In the genomic region with DNA sequence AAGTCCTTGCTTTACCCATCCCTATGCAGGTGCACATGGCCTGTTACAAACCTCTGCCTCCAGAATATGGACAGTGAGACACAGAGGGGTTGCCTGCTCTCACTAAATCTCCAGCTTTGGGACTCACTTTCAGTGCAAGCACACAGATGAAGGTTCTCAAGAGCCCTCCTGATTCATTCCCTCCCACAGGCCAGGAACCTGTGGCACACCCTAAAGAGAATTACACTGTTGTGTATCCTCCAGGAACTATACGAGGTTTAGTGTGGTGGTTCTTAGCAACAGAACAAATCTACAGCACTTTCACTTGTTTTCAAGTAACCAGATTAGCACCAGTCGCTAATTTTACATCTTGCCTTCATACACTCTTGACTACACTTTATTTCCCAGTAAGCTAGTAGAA, we compare ENCODE assay signal across 22 cellular contexts.
"Had no signal": no experiment of that assay in that cellular context is flagged by ENCODE, and none has a peak within 500 bp of the region (broad histone marks: within the 10 kb centered on the region; RNA-seq: fewer than 3 reads in every experiment).

No MANE protein-coding gene starts in this region.

- H3K9me3 ChIP-seq: SK-N-SH had no signal

- H3K4me3 Mint-ChIP-seq: IgD-negative memory B cell had no signal

- H3K36me3 Mint-ChIP-seq: IgD-negative memory B cell had no signal

- H3K27ac Mint-ChIP-seq: IgD-negative memory B cell had no signal

- ATAC-seq: K562 had no signal

- H3K4me1 Mint-ChIP-seq: IgD-negative memory B cell had no signal

- DNase-seq: Kasumi-1, MM.1S, NCI-H1092 treated with DMSO at 0.1 percent for 48 hours, NCI-H1436, NCI-H187, NCI-H2029, NCI-H2081 treated with DMSO at 0.1 percent for 48 hours, NCI-H2171, NCI-H226, NCI-H446, NCI-H510A, NCI-H524 treated with DMSO at 0.1 percent for 48 hours, NCI-H69, NCI-H774, Right ventricle myocardium superior, RPMI8226, SIG-M5, SK-N-SH had no signal

- H3K9ac ChIP-seq: KMS-11, SK-N-SH had no signal

- H3K27ac ChIP-seq: HL-60, KMS-11 had no signal

- H3K4me2 ChIP-seq: KMS-11, SK-N-SH had no signal

- H3K4me3 ChIP-seq: K562 had no signal
